In genomic region chr10:71736570-71737355, GRCh38 we compare ENCODE assay signal across 10 cellular contexts. TPM values are rescaled to one million over a fixed set of nuclear protein-coding genes. Genes with fewer than 3 reads are reported as not detected.
DNase-seq lines count a peak whose midpoint lies in the region; ATAC-seq, FAIRE-seq and TF ChIP-seq lines count a peak whose summit lies in the region.
"Had no signal": no experiment of that assay in that cellular context is flagged by ENCODE, and none has a peak within 500 bp of the region (broad histone marks: within the 10 kb centered on the region; RNA-seq: fewer than 3 reads in every experiment).

No MANE protein-coding gene starts in this region.

- no peak for FAIRE-seq in small intestine (lab: Jason Lieb, UNC)
- FAIRE-seq: H54 had no signal

- H3K9me3 ChIP-seq in small intestine (ENCODE audit: control insufficient read depth, low read depth) = no peaks in the 10 kb centered on the region

- no peaks in the 10 kb centered on the region for H3K4me1 ChIP-seq in GM23338 (ENCODE audit: insufficient read depth)
- H3K4me1 ChIP-seq in small intestine (ENCODE audit: control insufficient read depth in 2 of 2, insufficient read depth in 1 of 2, low read depth in 1 of 2, low read length in 1 of 2) = peaks cover 3 to 4% of the 10 kb centered on the region in 2 donors

- TF ChIP-seq CTCF in GM23338 (conservative IDR thresholded peaks at IDR 0.05; ENCODE audit: low read depth in 2 of 2) = no peak

- H3K4me3 Mint-ChIP-seq in GM23338 = no peak overlapping the region

- H3K36me3 ChIP-seq in GM23338 (ENCODE audit: insufficient read depth) (no peaks in the 10 kb centered on the region), small intestine (ENCODE audit: control insufficient read depth in 2 of 2, insufficient read depth in 2 of 2, low read length in 2 of 2) (no peaks in the 10 kb centered on the region)

- WGBS in small intestine, 3 donors = 76 to 78% (median 77%) methylated on average over 7 of the region's 7 CpGs

- H3K9me2 ChIP-seq in GM23338 (ENCODE audit: insufficient read depth) = no peaks in the 10 kb centered on the region

- H3F3A ChIP-seq in GM23338 (replicated peaks; ENCODE audit: low read depth) = no peaks in the 10 kb centered on the region

- no peak overlapping the region for H3K27ac Mint-ChIP-seq in GM23338

- DNase-seq in GM23338 (ENCODE audit: low spot score) = no peak
- peak; percentile 57 for DNase-seq in NCI-H446 treated with DMSO at 0.1 percent for 48 hours (lab: John Stamatoyannopoulos, UW)
- DNase-seq in dermis blood vessel endothelial cell = peak; percentile 22
- peak; percentile 65 for DNase-seq in small intestine
- no peak for DNase-seq in SIG-M5 (lab: John Stamatoyannopoulos, UW)
- no peak for DNase-seq in NCI-H1048 (lab: John Stamatoyannopoulos, UW)
- DNase-seq: IMR-90 had no signal

- H3K4me2 ChIP-seq in GM23338 = no peak overlapping the region

- H3K27ac ChIP-seq in GM23338 (ENCODE audit: low read depth) = no peak overlapping the region
- peak overlapping the region; percentile 7 to 82 for H3K27ac ChIP-seq in small intestine (ENCODE audit: low read depth in 1 of 2, low read length in 1 of 2)

- H3K27me3 ChIP-seq in GM23338 (ENCODE audit: insufficient read depth) = no peaks in the 10 kb centered on the region
- H3K27me3 ChIP-seq in small intestine (ENCODE audit: control insufficient read depth in 2 of 2, insufficient read depth in 2 of 2, low read length in 2 of 2) = no peaks in the 10 kb centered on the region

- peaks cover 9% of the 10 kb centered on the region for H3K27me3 Mint-ChIP-seq in GM23338 (ENCODE audit: insufficient read depth, low read depth, poor library complexity)

- no peaks in the 10 kb centered on the region for H3K79me2 ChIP-seq in GM23338 (replicated peaks; ENCODE audit: insufficient read depth)

- H3K36me3 Mint-ChIP-seq in GM23338 (ENCODE audit: low read depth) = no peaks in the 10 kb centered on the region

- H3K4me3 ChIP-seq in GM23338 (no peak overlapping the region), small intestine (ENCODE audit: low read depth in 1 of 2, low read length in 2 of 2) (no peak overlapping the region)

- no peaks in the 10 kb centered on the region for H3K9me3 Mint-ChIP-seq in GM23338

- no peak overlapping the region for H2AFZ ChIP-seq in GM23338

- no peaks in the 10 kb centered on the region for H4K20me1 ChIP-seq in GM23338 (replicated peaks; ENCODE audit: insufficient read depth)

- ATAC-seq in GM23338 = peak; percentile 52
- ATAC-seq in HG03521 (IDR thresholded peaks at IDR 0.05; ENCODE audit: unreplicated experiment) = no peak

- H3K4me1 Mint-ChIP-seq in GM23338 = peaks cover 9% of the 10 kb centered on the region; the same call in 2 of the 3 replicates

TF ChIP-seq in GM23338, 12 proteins besides CTCF, POLR2A, EP300 and RAD21 (continues in another document):
- no peak for TF ChIP-seq STAT1 (IDR thresholded peaks at IDR 0.05; ENCODE audit: unreplicated experiment)
- no peak for TF ChIP-seq EZH2 (IDR thresholded peaks at IDR 0.05; ENCODE audit: low read depth, unreplicated experiment)
- no peak for TF ChIP-seq ZNF331 (CRISPR knock-in tag; IDR thresholded peaks at IDR 0.05; ENCODE audit: low read depth)
- no peak for TF ChIP-seq CREB1 (CRISPR knock-in tag; IDR thresholded peaks at IDR 0.05; ENCODE audit: low read depth)
- TF ChIP-seq ZNF462 (CRISPR knock-in tag; IDR thresholded peaks at IDR 0.05) = no peak
- no peak for TF ChIP-seq EZH2phosphoT487 (IDR thresholded peaks at IDR 0.05; ENCODE audit: unreplicated experiment)
- no peak for TF ChIP-seq NANOG (IDR thresholded peaks at IDR 0.05; ENCODE audit: borderline replicate concordance)
- TF ChIP-seq ZNF114 (CRISPR knock-in tag; IDR thresholded peaks at IDR 0.05) = no peak
- no peak for TF ChIP-seq REST (IDR thresholded peaks at IDR 0.05; ENCODE audit: unreplicated experiment)

RNA-seq across cellular contexts. Expression of gene C10orf105, which starts 17.2 kb away (rescaled TPM):
- total RNA-seq in GM23338 (2014; rRNA removed; shearing (Covaris generic)) = 0.17 and 0.19 TPM in 2 replicates
- polyA plus RNA-seq in GM23338 (2016; fragmentation: Nextera tagmentation; extraction: Ambion mirVana) = 0.15 and 0.19 TPM in 2 replicates
- under 0.01 and 0.05 TPM in 2 replicates for total RNA-seq in dermis blood vessel endothelial cell
- polyA plus RNA-seq in small intestine = under 1 TPM in 1 of 3 donors, not detected in 2; 0.06 TPM
- total RNA-seq: SK-MEL-5 had no signal
- polyA plus RNA-seq: IMR-90 had no signal

RNA-seq across cellular contexts. Expression of gene VSIR, which starts 36.6 kb away (rescaled TPM):
- 0.04 and 0.10 TPM in 2 replicates for total RNA-seq in GM23338 (2014; rRNA removed; shearing (Covaris generic))
- polyA plus RNA-seq in GM23338 (2016; fragmentation: Nextera tagmentation; extraction: Ambion mirVana) (0.74 TPM in 1 of 2 replicates, not detected in the other), small intestine (10 to 100 TPM; 26.6 to 58.9 (median 49.6) TPM)
- total RNA-seq in dermis blood vessel endothelial cell = 25.1 and 42.2 TPM in 2 replicates

Comparison
In these comparisons a context has a peak if more than half of its experiments do, and no peak if none do; other contexts are left out.
1. DNase-seq: peak in NCI-H446 treated with DMSO at 0.1 percent for 48 hours (single experiment), dermis blood vessel endothelial cell (single experiment) and small intestine (single experiment); none in GM23338 (single experiment), SIG-M5 (single experiment) and NCI-H1048 (single experiment).
2. RNA of gene VSIR, which starts 36.6 kb away (total RNA-seq): 25.1 to 42.2 TPM in dermis blood vessel endothelial cell; 0.04 to 0.10 TPM in GM23338; every median in the first group is over 10 times any median in the second.